Comparison of ENCODE assay signal across 21 cellular contexts in genomic region chr4:189305500-189305899, GRCh38.
DNase-seq lines count a peak whose midpoint lies in the region; TF ChIP-seq lines count a peak whose summit lies in the region.
"Had no signal": no experiment of that assay in that cellular context is flagged by ENCODE, and none has a peak within 500 bp of the region (broad histone marks: within the 10 kb centered on the region; RNA-seq: fewer than 3 reads in every experiment).

No MANE protein-coding gene starts in this region.

- H3K27me3 ChIP-seq in A673 (replicated peaks; ENCODE audit: insufficient read depth, low read depth, low read length, poor library complexity) (no peaks in the 10 kb centered on the region), suprapubic skin (no peaks in the 10 kb centered on the region)

- H3K36me3 ChIP-seq in A673 (ENCODE audit: insufficient read depth, low read length, poor library complexity, severe bottlenecking): no peaks in the 10 kb centered on the region
- no peaks in the 10 kb centered on the region for H3K36me3 ChIP-seq in suprapubic skin

- no peak overlapping the region for H3K4me3 ChIP-seq in A673 (ENCODE audit: low read depth, low read length, poor library complexity, severe bottlenecking)
- no peak overlapping the region for H3K4me3 ChIP-seq in suprapubic skin
- H3K4me3 ChIP-seq: GM23248, K562 had no signal

- BruUV-seq in A673 (replicated peaks; lab: Mats Ljungman, UMichigan): no TSS peak

- H3K4me1 ChIP-seq in A673 (ENCODE audit: insufficient read depth, low read length, poor library complexity, severe bottlenecking): peaks cover 20% of the 10 kb centered on the region
- peaks cover 6% of the 10 kb centered on the region for H3K4me1 ChIP-seq in suprapubic skin

- no peak overlapping the region for H3K27ac ChIP-seq in A673 (ENCODE audit: low read depth, low read length, poor library complexity, severe bottlenecking)
- no peak overlapping the region for H3K27ac ChIP-seq in suprapubic skin
- H3K27ac ChIP-seq: 22Rv1, GM23248 had no signal

- TF ChIP-seq EP300 in suprapubic skin (IDR thresholded peaks at IDR 0.05): no peak

- intact Hi-C loops in A673 (cut with micrococcal nuclease; ENCODE audit: unreplicated experiment): no loop called here

- TF ChIP-seq POLR2A in suprapubic skin (IDR thresholded peaks at IDR 0.05): no peak

- H3K9me3 ChIP-seq in A673 (ENCODE audit: low read depth, low read length, poor library complexity, severe bottlenecking) (no peaks in the 10 kb centered on the region), suprapubic skin (no peaks in the 10 kb centered on the region)

- POLR2A ChIA-PET in A673 (lab: Charles Lee; ENCODE audit: low non-redundant PET): no interaction called here

- 36% methylated on average over 3 of the region's 3 CpGs for WGBS in suprapubic skin

- CTCF ChIA-PET in A673 (lab: Charles Lee): no interaction called here

- TF ChIP-seq CTCF in A673 (conservative IDR thresholded peaks at IDR 0.05; ENCODE audit: low read depth, low read length): no peak
- TF ChIP-seq CTCF in suprapubic skin (IDR thresholded peaks at IDR 0.05): no peak

- DNase-seq in DMS53 (lab: John Stamatoyannopoulos, UW): peak; percentile 8
- DNase-seq in DMS53 treated with DMSO at 0.1 percent for 48 hours (lab: John Stamatoyannopoulos, UW; ENCODE audit: unreplicated experiment): no peak
- peak; percentile 44 for DNase-seq in A673 (ENCODE audit: low spot score)
- peak; percentile 39 for DNase-seq in NCI-H1105 treated with DMSO at 0.1 percent for 48 hours (lab: John Stamatoyannopoulos, UW)
- peak; percentile 42 for DNase-seq in SK-N-DZ (ENCODE audit: low spot score)
- DNase-seq in suprapubic skin (ENCODE audit: low spot score in 2 of 2): no peak
- DNase-seq in activated CD4-positive, alpha-beta T cell treated with anti-CD3 and anti-CD28 coated beads, Interleukin-2, amount 50 U/mL, for 1 hour: no peak
- no peak for DNase-seq in putamen (ENCODE audit: low spot score)
- DNase-seq: C1 segment of cervical spinal cord; CD8-positive, alpha-beta T cell; DMS79; GM23248; H9; HFFc6; MM.1S; NCI-H1048; NCI-H1694 treated with DMSO at 0.1 percent for 48 hours; NCI-H226; NCI-H510A treated with DMSO at 0.1 percent for 48 hours had no signal

Comparison
In these comparisons a context has a peak if more than half of its experiments do, and no peak if none do; other contexts are left out.
1. DNase-seq: peak in DMS53 (single experiment), A673 (single experiment), NCI-H1105 treated with DMSO at 0.1 percent for 48 hours (single experiment) and SK-N-DZ (single experiment); none in DMS53 treated with DMSO at 0.1 percent for 48 hours (single experiment), suprapubic skin (0 of 2), activated CD4-positive, alpha-beta T cell treated with anti-CD3 and anti-CD28 coated beads, Interleukin-2, amount 50 U/mL, for 1 hour (single experiment) and putamen (single experiment).